26 cellular contexts compared by ENCODE assay signal in the genomic region with DNA sequence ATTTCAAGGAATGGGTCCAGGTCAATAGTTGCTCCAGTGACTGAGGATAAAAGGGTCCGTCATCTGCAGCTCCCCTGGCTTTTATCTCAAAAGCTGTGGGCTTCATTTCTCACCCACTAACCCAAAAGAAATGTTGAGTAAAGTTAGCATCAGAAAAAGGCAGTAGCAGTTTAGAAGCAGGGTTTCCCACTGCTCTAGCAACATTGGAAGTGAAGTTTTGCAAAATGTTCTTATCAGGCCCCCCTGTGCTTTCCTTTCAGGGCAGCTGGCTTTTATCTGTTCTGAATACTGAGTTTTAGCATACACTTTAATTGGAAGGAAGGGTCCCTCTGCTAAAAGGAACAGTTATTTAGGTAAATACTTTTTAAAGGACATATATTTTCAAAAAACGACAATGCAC.
"Had no signal": no experiment of that assay in that cellular context is flagged by ENCODE, and none has a peak within 500 bp of the region (broad histone marks: within the 10 kb centered on the region; RNA-seq: fewer than 3 reads in every experiment).

No MANE protein-coding gene starts in this region.

- H3K27me3 Mint-ChIP-seq: progenitor cell of endocrine pancreas; stimulated activated naive CD8-positive, alpha-beta T cell treated with anti-CD3 and anti-CD28 coated beads, Interleukin-15, amount 100 ng/mL, for 72 hours had no signal

- H3K4me2 ChIP-seq: smooth muscle cell had no signal

- H3K36me3 Mint-ChIP-seq: naive B cell; stimulated activated memory B cell treated with anti-CD40 and anti-IgM and Interleukin-4, amounts not matched to agents 10 μg/mL and 1 μg/mL and 100 μg/mL, for 72 hours; type B pancreatic cell had no signal

- H3K27ac ChIP-seq: left lung, lower lobe of right lung, ovary, right atrium auricular region, right lobe of liver, tibial nerve, uterus had no signal

- ATAC-seq: left colon; left lung; lower lobe of right lung; natural killer cell; stimulated activated memory B cell treated with anti-CD40 and anti-IgM and Interleukin-4, amounts not matched to agents 10 μg/mL and 1 μg/mL and 100 μg/mL, for 72 hours; stimulated activated naive CD8-positive, alpha-beta T cell treated with anti-CD3 and anti-CD28 coated beads, Interleukin-15, amount 100 ng/mL, for 72 hours had no signal

- H3K36me3 ChIP-seq: left lung, ovary, right lobe of liver, uterus had no signal

- H3K4me3 Mint-ChIP-seq: mesothelial cell of epicardium; naive B cell; natural killer cell; nephron progenitor cell; stimulated activated memory B cell treated with anti-CD40 and anti-IgM and Interleukin-4, amounts not matched to agents 10 μg/mL and 1 μg/mL and 100 μg/mL, for 72 hours; stimulated activated naive CD8-positive, alpha-beta T cell treated with anti-CD3 and anti-CD28 coated beads, Interleukin-15, amount 100 ng/mL, for 72 hours; type B pancreatic cell had no signal

- H3K4me1 Mint-ChIP-seq: mesothelial cell of epicardium; naive B cell; natural killer cell; nephron progenitor cell; stimulated activated memory B cell treated with anti-CD40 and anti-IgM and Interleukin-4, amounts not matched to agents 10 μg/mL and 1 μg/mL and 100 μg/mL, for 72 hours; stimulated activated naive CD8-positive, alpha-beta T cell treated with anti-CD3 and anti-CD28 coated beads, Interleukin-15, amount 100 ng/mL, for 72 hours had no signal

- DNase-seq: hippocampal formation; left colon; left lung; lower lobe of right lung; mammary epithelial cell; mesenchymal stem cell; naive B cell; natural killer cell; nephron progenitor cell; ovary; right lobe of liver; stimulated activated CD4-positive, alpha-beta T cell treated with anti-CD3 and anti-CD28 coated beads, Interleukin-1b, Interleukin-23, amount 100 ng/mL, for 48 hours; stimulated activated CD4-positive, alpha-beta T cell treated with anti-CD3 and anti-CD28 coated beads, Interleukin-2, amount 100 ng/mL, for 48 hours; stimulated activated CD4-positive, alpha-beta T cell treated with anti-CD3 and anti-CD28 coated beads, Interleukin-4, amount 100 ng/mL, for 4 hours; stimulated activated CD8-positive, alpha-beta memory T cell treated with anti-CD3 and anti-CD28 coated beads, Interleukin-4, amount 100 ng/mL, for 48 hours; stimulated activated naive CD4-positive, alpha-beta T cell treated with Interleukin-2 at 50 U/mL for 16 hours; stimulated activated naive CD8-positive, alpha-beta T cell treated with anti-CD3 and anti-CD28 coated beads, Interleukin-15, amount 100 ng/mL, for 72 hours; substantia nigra; uterus had no signal

- H3K9me3 ChIP-seq: left lung, lower lobe of right lung, ovary, right atrium auricular region, right lobe of liver, tibial nerve, uterus had no signal

- H3K9me3 Mint-ChIP-seq: mesothelial cell of epicardium; natural killer cell; nephron progenitor cell; stimulated activated memory B cell treated with anti-CD40 and anti-IgM and Interleukin-4, amounts not matched to agents 10 μg/mL and 1 μg/mL and 100 μg/mL, for 72 hours; stimulated activated naive CD8-positive, alpha-beta T cell treated with anti-CD3 and anti-CD28 coated beads, Interleukin-15, amount 100 ng/mL, for 72 hours; type B pancreatic cell had no signal

- H3K27ac Mint-ChIP-seq: mesothelial cell of epicardium; natural killer cell; progenitor cell of endocrine pancreas; stimulated activated memory B cell treated with anti-CD40 and anti-IgM and Interleukin-4, amounts not matched to agents 10 μg/mL and 1 μg/mL and 100 μg/mL, for 72 hours; stimulated activated naive CD8-positive, alpha-beta T cell treated with anti-CD3 and anti-CD28 coated beads, Interleukin-15, amount 100 ng/mL, for 72 hours; type B pancreatic cell had no signal

- H3K4me3 ChIP-seq: left lung, lower lobe of right lung, ovary, right atrium auricular region, right lobe of liver, smooth muscle cell, tibial nerve, uterus had no signal

- H3K4me1 ChIP-seq: left lung, lower lobe of right lung, right atrium auricular region, right lobe of liver, tibial nerve, uterus had no signal

- H3K27me3 ChIP-seq: left lung, ovary, right atrium auricular region, right lobe of liver, tibial nerve, uterus had no signal
